In the genomic region with DNA sequence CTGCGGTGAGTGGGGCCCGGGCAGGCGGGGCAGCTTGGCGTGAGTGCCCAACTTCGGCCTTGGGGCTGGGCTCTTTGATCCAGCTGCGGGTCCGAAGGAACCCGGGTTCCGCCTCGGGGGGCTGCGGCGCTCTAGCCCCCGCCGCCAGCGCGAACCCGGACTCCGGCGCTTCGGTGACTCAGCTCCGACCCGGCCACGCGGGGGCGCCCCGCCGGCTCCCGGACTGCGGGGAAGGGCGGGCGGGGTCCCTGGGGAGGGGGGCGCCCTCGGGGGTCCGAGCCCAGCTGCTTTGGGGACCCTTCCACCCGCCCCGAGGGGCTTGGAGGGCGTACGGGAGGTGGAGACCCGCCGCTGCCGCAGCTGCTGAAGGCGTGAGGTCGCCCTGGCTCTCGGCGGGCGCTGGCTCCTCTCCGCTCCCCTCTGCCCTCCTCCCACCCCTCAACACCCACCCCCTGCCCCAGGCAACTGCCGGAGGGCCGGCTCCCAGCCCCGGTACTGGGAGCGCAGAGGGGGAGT, we compare ENCODE assay signal across 8 cellular contexts. TPM values are rescaled to one million over a fixed set of nuclear protein-coding genes. Genes with fewer than 3 reads are reported as not detected.
DNase-seq lines count a peak whose midpoint lies in the region; ATAC-seq and TF ChIP-seq lines count a peak whose summit lies in the region.

No MANE protein-coding gene starts in this region.

- H3K36me3 ChIP-seq in thoracic aorta = no peaks in the 10 kb centered on the region

- H3K27ac ChIP-seq in thoracic aorta = peak overlapping the region in 1 of 2 donors; percentile 53

- H3K9me3 Mint-ChIP-seq in activated CD8-positive, alpha-beta memory T cell treated with anti-CD3 and anti-CD28 coated beads, Interleukin-2, amount 10 ng/mL, durations not matched to agents 7 days and 5 days (ENCODE audit: low read depth) = no peaks in the 10 kb centered on the region
- H3K9me3 Mint-ChIP-seq in natural killer cell = no peaks in the 10 kb centered on the region

- peaks cover 43% of the 10 kb centered on the region for H3K27me3 Mint-ChIP-seq in activated CD8-positive, alpha-beta memory T cell treated with anti-CD3 and anti-CD28 coated beads, Interleukin-2, amount 10 ng/mL, durations not matched to agents 7 days and 5 days
- H3K27me3 Mint-ChIP-seq in natural killer cell (ENCODE audit: low read depth in 2 of 2) = peaks cover 10 to 27% of the 10 kb centered on the region in 2 donors

- H3K4me3 ChIP-seq in thoracic aorta = peak overlapping the region; percentile 96

- no peaks in the 10 kb centered on the region for H3K36me3 Mint-ChIP-seq in activated CD8-positive, alpha-beta memory T cell treated with anti-CD3 and anti-CD28 coated beads, Interleukin-2, amount 10 ng/mL, durations not matched to agents 7 days and 5 days
- no peaks in the 10 kb centered on the region for H3K36me3 Mint-ChIP-seq in natural killer cell

- intact Hi-C loops in natural killer cell (cut with micrococcal nuclease) = no loop called here

- no peaks in the 10 kb centered on the region for H3K27me3 ChIP-seq in thoracic aorta (replicated peaks; ENCODE audit: insufficient read depth)

- H3K4me3 Mint-ChIP-seq in activated CD8-positive, alpha-beta memory T cell treated with anti-CD3 and anti-CD28 coated beads, Interleukin-2, amount 10 ng/mL, durations not matched to agents 7 days and 5 days = peak overlapping the region; percentile 56
- no peak overlapping the region for H3K4me3 Mint-ChIP-seq in natural killer cell

- H3K9me3 ChIP-seq in thoracic aorta = no peaks in the 10 kb centered on the region

- peak; percentile 58 for DNase-seq in NCI-H82 (lab: John Stamatoyannopoulos, UW)
- DNase-seq in NCI-H82 treated with DMSO at 0.1 percent for 48 hours (lab: John Stamatoyannopoulos, UW; ENCODE audit: unreplicated experiment) = no peak
- DNase-seq in Kasumi-1 (lab: John Stamatoyannopoulos, UW) = peak; percentile 22 to 31
- DNase-seq in activated CD8-positive, alpha-beta memory T cell treated with anti-CD3 and anti-CD28 coated beads, Interleukin-2, amount 10 ng/mL, durations not matched to agents 7 days and 5 days = peak; percentile 50
- DNase-seq in natural killer cell = no peak
- no peak for DNase-seq in thoracic aorta (ENCODE audit: low spot score)
- no peak for DNase-seq in medulla oblongata (ENCODE audit: extremely low spot score)

- peaks cover 9 to 21% of the 10 kb centered on the region in 2 donors for H3K4me1 ChIP-seq in thoracic aorta (ENCODE audit: control insufficient read depth in 1 of 2, low read depth in 2 of 2)

- peaks cover 10% of the 10 kb centered on the region for H3K4me1 Mint-ChIP-seq in activated CD8-positive, alpha-beta memory T cell treated with anti-CD3 and anti-CD28 coated beads, Interleukin-2, amount 10 ng/mL, durations not matched to agents 7 days and 5 days
- peaks cover 9 to 12% of the 10 kb centered on the region in 2 donors for H3K4me1 Mint-ChIP-seq in natural killer cell

- TF ChIP-seq CTCF in natural killer cell (IDR thresholded peaks at IDR 0.05) (peak; percentile 65), thoracic aorta (IDR thresholded peaks at IDR 0.05) (peak; percentile 53)

- peak; percentile 69 for ATAC-seq in activated CD8-positive, alpha-beta memory T cell treated with anti-CD3 and anti-CD28 coated beads, Interleukin-2, amount 10 ng/mL, durations not matched to agents 7 days and 5 days
- ATAC-seq in esophagus mucosa (peak; percentile 28), natural killer cell (peak; percentile 51 to 74 (median 68)), thoracic aorta (ENCODE audit: insufficient number of reproducible peaks, low FRiP score, low read depth) (no peak)

- CTCF ChIA-PET in activated CD8-positive, alpha-beta memory T cell treated with anti-CD3 and anti-CD28 coated beads, Interleukin-2, amount 10 ng/mL, durations not matched to agents 7 days and 5 days (lab: Charles Lee) = interaction anchor here (0.7 to 3.6 kb wide), 42 partner anchors 9 to 324 kb away, joined by 3 to 27 read pairs (median 4); partner anchors contain the start of genes PSME3IP1 and RSPRY1

- H3K27ac Mint-ChIP-seq in activated CD8-positive, alpha-beta memory T cell treated with anti-CD3 and anti-CD28 coated beads, Interleukin-2, amount 10 ng/mL, durations not matched to agents 7 days and 5 days = no peak overlapping the region
- H3K27ac Mint-ChIP-seq in natural killer cell = no peak overlapping the region

RNA-seq across cellular contexts. Expression of gene CPNE2, which starts 0.5 kb away (rescaled TPM):
- total RNA-seq in activated CD8-positive, alpha-beta memory T cell treated with anti-CD3 and anti-CD28 coated beads, Interleukin-2, amount 10 ng/mL, durations not matched to agents 7 days and 5 days = 1 to 10 TPM; 3.2 to 9.6 TPM
- 14.2 TPM for total RNA-seq in esophagus mucosa
- total RNA-seq in natural killer cell = 1 to 10 TPM; 2.0 to 2.6 (median 2.4) TPM
- 10 to 100 TPM; 28.3 to 47.4 TPM for total RNA-seq in thoracic aorta

Comparison
In these comparisons a context has a peak if more than half of its experiments do, and no peak if none do; other contexts are left out.
1. DNase-seq: peak in NCI-H82 (single experiment), Kasumi-1 (2 of 2) and activated CD8-positive, alpha-beta memory T cell treated with anti-CD3 and anti-CD28 coated beads, Interleukin-2, amount 10 ng/mL, durations not matched to agents 7 days and 5 days (single experiment); none in NCI-H82 treated with DMSO at 0.1 percent for 48 hours (single experiment), natural killer cell (single experiment), thoracic aorta (single experiment) and medulla oblongata (single experiment).